Comparison of ENCODE assay signal across 15 cellular contexts in the genomic region with DNA sequence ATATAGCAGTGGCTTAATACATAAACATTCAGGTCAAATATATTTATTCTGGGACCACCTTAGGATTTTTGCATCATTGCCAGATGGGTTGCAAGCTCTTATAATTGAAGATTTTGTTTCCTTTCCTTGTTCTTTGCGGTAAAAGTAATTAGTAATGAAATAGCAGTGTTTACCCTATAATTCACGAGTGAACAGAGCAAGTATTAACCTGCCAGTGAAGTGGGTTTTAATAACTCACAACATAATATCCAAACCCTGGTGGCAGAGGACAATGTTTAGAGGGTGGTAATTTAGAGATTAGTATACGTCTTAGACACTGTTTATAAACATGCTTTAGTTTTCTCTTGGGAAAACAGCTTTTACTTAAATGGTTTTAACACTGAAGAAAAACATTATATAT.
DNase-seq lines count a peak whose midpoint lies in the region; ATAC-seq, FAIRE-seq and TF ChIP-seq lines count a peak whose summit lies in the region.
"Had no signal": no experiment of that assay in that cellular context is flagged by ENCODE, and none has a peak within 500 bp of the region (broad histone marks: within the 10 kb centered on the region; RNA-seq: fewer than 3 reads in every experiment).

No MANE protein-coding gene starts in this region.

- DNase-seq in NCI-H1436 (lab: John Stamatoyannopoulos, UW) = peak; percentile 5
- no peak for DNase-seq in NCI-H1436 treated with DMSO at 0.1 percent for 48 hours (lab: John Stamatoyannopoulos, UW)
- DNase-seq in D721Med (ENCODE audit: insufficient read length, low spot score) = no peak
- peak; percentile 84 for DNase-seq in NCI-H1105 treated with DMSO at 0.1 percent for 48 hours (lab: John Stamatoyannopoulos, UW)
- peak; percentile 95 for DNase-seq in NCI-H69 (lab: John Stamatoyannopoulos, UW)
- DNase-seq in stimulated activated naive CD8-positive, alpha-beta T cell treated with anti-CD3 and anti-CD28 coated beads, Interleukin-15, Interleukin-2, amounts not matched to agents 100 U/mL and 50 U/mL, for 24 hours = no peak
- no peak for DNase-seq in RPMI8226
- DNase-seq: 8988T; AML-193; CD8-positive, alpha-beta memory T cell; DMS 273 treated with DMSO at 0.1 percent for 48 hours; DND-41; GDM1; HCEC 1CT had no signal

- TF ChIP-seq CTCF in D721Med (IDR thresholded peaks at IDR 0.05; ENCODE audit: insufficient read depth, missing control alignments) = no peak

- ATAC-seq in stimulated activated naive CD8-positive, alpha-beta T cell treated with anti-CD3 and anti-CD28 coated beads, Interleukin-15, Interleukin-2, amounts not matched to agents 100 U/mL and 50 U/mL, for 24 hours = no peak

- FAIRE-seq in D721Med (lab: Jason Lieb, UNC) = peak; percentile 88
- FAIRE-seq: GM12892 had no signal

Comparison
In these comparisons a context has a peak if more than half of its experiments do, and no peak if none do; other contexts are left out.
1. DNase-seq: peak in NCI-H1436 (single experiment), NCI-H1105 treated with DMSO at 0.1 percent for 48 hours (single experiment) and NCI-H69 (single experiment); none in NCI-H1436 treated with DMSO at 0.1 percent for 48 hours (single experiment), D721Med (single experiment), stimulated activated naive CD8-positive, alpha-beta T cell treated with anti-CD3 and anti-CD28 coated beads, Interleukin-15, Interleukin-2, amounts not matched to agents 100 U/mL and 50 U/mL, for 24 hours (single experiment) and RPMI8226 (single experiment).